ENCODE assay signal across 17 cellular contexts in the genomic region with DNA sequence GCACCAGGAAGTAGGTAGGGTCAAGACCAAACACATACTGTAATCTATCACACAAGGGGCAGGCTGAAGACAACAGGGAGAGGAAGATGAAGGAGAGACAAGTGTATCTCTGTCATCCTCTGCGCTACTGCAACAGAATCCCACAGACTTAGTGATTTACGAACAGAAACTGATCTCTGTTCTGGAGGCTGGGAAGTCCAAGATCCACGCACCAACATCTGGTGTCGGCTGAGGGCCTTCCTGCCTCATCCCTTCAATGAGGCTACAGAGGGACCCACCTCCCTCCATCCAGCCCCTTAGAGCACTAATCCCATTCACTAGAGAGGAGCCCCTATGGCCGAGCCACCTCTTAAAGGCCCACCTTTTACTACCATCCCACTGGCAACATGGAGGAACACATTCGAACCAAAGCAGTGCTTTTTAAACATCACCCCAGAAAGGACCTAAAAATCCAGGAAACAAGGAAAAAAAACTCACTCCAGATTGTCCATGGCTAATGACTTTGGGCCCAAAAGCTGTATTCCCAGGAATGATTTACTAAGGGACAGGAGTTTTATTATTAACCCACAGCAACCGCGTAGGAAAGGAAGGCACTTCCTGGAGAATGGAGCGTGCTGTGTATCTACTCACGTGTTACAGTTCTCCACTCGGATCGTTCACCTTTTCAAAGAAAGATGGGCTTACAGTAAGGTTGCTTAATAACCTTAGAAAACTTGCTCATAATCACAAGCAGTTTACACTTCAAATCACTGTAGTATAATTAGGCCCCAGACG. TPM values are rescaled to one million over a fixed set of nuclear protein-coding genes. Genes with fewer than 3 reads are reported as not detected.
DNase-seq lines count a peak whose midpoint lies in the region; ATAC-seq, FAIRE-seq and TF ChIP-seq lines count a peak whose summit lies in the region.
"Had no signal": no experiment of that assay in that cellular context is flagged by ENCODE, and none has a peak within 500 bp of the region (broad histone marks: within the 10 kb centered on the region; RNA-seq: fewer than 3 reads in every experiment).

No MANE protein-coding gene starts in this region.

- no peak for ATAC-seq in activated naive CD4-positive, alpha-beta T cell treated with anti-CD3 and anti-CD28 coated beads, Interleukin-2, amount 50 U/mL, for 72 hours
- no peak for ATAC-seq in HG03108 (IDR thresholded peaks at IDR 0.05; ENCODE audit: unreplicated experiment)
- ATAC-seq: heart right ventricle had no signal

- peaks cover 3% of the 10 kb centered on the region for H3K36me3 ChIP-seq in iPS-15b (ENCODE audit: control insufficient read depth, insufficient read depth, low read length)
- H3K36me3 ChIP-seq in smooth muscle cell (ENCODE audit: low read depth), result no peaks in the 10 kb centered on the region
- no peaks in the 10 kb centered on the region for H3K36me3 ChIP-seq in prostate gland

- H3K79me2 ChIP-seq in smooth muscle cell (ENCODE audit: low read depth), result peaks cover 92% of the 10 kb centered on the region

- H3K27ac Mint-ChIP-seq in activated naive CD4-positive, alpha-beta T cell treated with anti-CD3 and anti-CD28 coated beads, Interleukin-2, amount 10 ng/mL, durations not matched to agents 7 days and 5 days, result no peak overlapping the region
- peak overlapping the region in 1 of 2 donors; percentile 18 for H3K27ac Mint-ChIP-seq in activated naive CD4-positive, alpha-beta T cell treated with anti-CD3 and anti-CD28 coated beads, Interleukin-2, amount 50 U/mL, for 72 hours

- H3F3A ChIP-seq in smooth muscle cell (ENCODE audit: low read depth), result peaks cover 3% of the 10 kb centered on the region

- TF ChIP-seq POLR2A in erythroblast (IDR thresholded peaks at IDR 0.05; ENCODE audit: low read length) (no peak), prostate gland (IDR thresholded peaks at IDR 0.05) (no peak)

- H3K36me3 Mint-ChIP-seq in activated naive CD4-positive, alpha-beta T cell treated with anti-CD3 and anti-CD28 coated beads, Interleukin-2, amount 10 ng/mL, durations not matched to agents 7 days and 5 days, result peaks cover 63% of the 10 kb centered on the region
- peaks cover 0 to 68% of the 10 kb centered on the region in 2 donors for H3K36me3 Mint-ChIP-seq in activated naive CD4-positive, alpha-beta T cell treated with anti-CD3 and anti-CD28 coated beads, Interleukin-2, amount 50 U/mL, for 72 hours

- CTCF ChIA-PET in activated naive CD4-positive, alpha-beta T cell treated with anti-CD3 and anti-CD28 coated beads, Interleukin-2, amount 10 ng/mL, durations not matched to agents 7 days and 5 days (lab: Charles Lee), result no interaction called here

- H3K4me3 ChIP-seq in iPS-15b (ENCODE audit: low read depth, low read length) (no peak overlapping the region), smooth muscle cell (peak overlapping the region; percentile 27), prostate gland (no peak overlapping the region)
- H3K4me3 ChIP-seq: heart right ventricle, lung, upper lobe of left lung had no signal

- no peak overlapping the region for H2AFZ ChIP-seq in smooth muscle cell (ENCODE audit: low read depth)

- H3K27me3 ChIP-seq in iPS-15b (ENCODE audit: control insufficient read depth, insufficient read depth, low read length), result no peaks in the 10 kb centered on the region
- no peaks in the 10 kb centered on the region for H3K27me3 ChIP-seq in smooth muscle cell (ENCODE audit: low read depth)
- no peaks in the 10 kb centered on the region for H3K27me3 ChIP-seq in prostate gland (replicated peaks; ENCODE audit: insufficient read depth)
- H3K27me3 ChIP-seq: upper lobe of left lung had no signal

- H3K4me2 ChIP-seq in smooth muscle cell, result peak overlapping the region; percentile 97

- H3K9me3 ChIP-seq in iPS-15b (ENCODE audit: control insufficient read depth, insufficient read depth, low read length) (no peaks in the 10 kb centered on the region), smooth muscle cell (replicated peaks; ENCODE audit: low read depth) (no peaks in the 10 kb centered on the region), prostate gland (no peaks in the 10 kb centered on the region)
- H3K9me3 ChIP-seq: heart right ventricle, upper lobe of left lung had no signal

- H3K9me3 Mint-ChIP-seq in activated naive CD4-positive, alpha-beta T cell treated with anti-CD3 and anti-CD28 coated beads, Interleukin-2, amount 10 ng/mL, durations not matched to agents 7 days and 5 days, result no peaks in the 10 kb centered on the region
- H3K9me3 Mint-ChIP-seq in activated naive CD4-positive, alpha-beta T cell treated with anti-CD3 and anti-CD28 coated beads, Interleukin-2, amount 50 U/mL, for 72 hours, result no peaks in the 10 kb centered on the region

- no peak for TF ChIP-seq CTCF in smooth muscle cell (IDR thresholded peaks at IDR 0.05; ENCODE audit: borderline replicate concordance, insufficient read depth, poor library complexity, severe bottlenecking)
- no peak for TF ChIP-seq CTCF in prostate gland (IDR thresholded peaks at IDR 0.05)

- no peak overlapping the region for H3K27ac ChIP-seq in smooth muscle cell (ENCODE audit: low read depth)
- H3K27ac ChIP-seq in prostate gland, result no peak overlapping the region
- H3K27ac ChIP-seq: epithelial cell of prostate, upper lobe of left lung had no signal

- intact Hi-C loops in prostate gland (cut with DNase I), result no loop called here

- peak; percentile 91 for FAIRE-seq in RCC 7860 (lab: Jason Lieb, UNC)

- peaks cover 88% of the 10 kb centered on the region for H4K20me1 ChIP-seq in smooth muscle cell (ENCODE audit: low read depth)

- peaks cover 81% of the 10 kb centered on the region for H3K4me1 Mint-ChIP-seq in activated naive CD4-positive, alpha-beta T cell treated with anti-CD3 and anti-CD28 coated beads, Interleukin-2, amount 10 ng/mL, durations not matched to agents 7 days and 5 days

- H3K9ac ChIP-seq in iPS-15b (ENCODE audit: low read depth, low read length) (peak overlapping the region; percentile 26), smooth muscle cell (ENCODE audit: low read depth) (no peak overlapping the region)

- H3K27me3 Mint-ChIP-seq in activated naive CD4-positive, alpha-beta T cell treated with anti-CD3 and anti-CD28 coated beads, Interleukin-2, amount 10 ng/mL, durations not matched to agents 7 days and 5 days, result peaks cover 9% of the 10 kb centered on the region

- 90% methylated on average over 13 of the region's 13 CpGs for WGBS in smooth muscle cell (ENCODE audit: low lambda C conversion rate)
- 84% methylated on average over 13 of the region's 13 CpGs for WGBS in prostate gland

- H3K4me1 ChIP-seq in iPS-15b (ENCODE audit: control insufficient read depth, insufficient read depth, low read length), result peaks cover 20% of the 10 kb centered on the region
- peaks cover 23% of the 10 kb centered on the region for H3K4me1 ChIP-seq in smooth muscle cell (ENCODE audit: low read depth)
- peaks cover 19% of the 10 kb centered on the region for H3K4me1 ChIP-seq in prostate gland (replicated peaks)

- peak overlapping the region; percentile 79 for H3K4me3 Mint-ChIP-seq in activated naive CD4-positive, alpha-beta T cell treated with anti-CD3 and anti-CD28 coated beads, Interleukin-2, amount 10 ng/mL, durations not matched to agents 7 days and 5 days

- DNase-seq in activated naive CD4-positive, alpha-beta T cell treated with anti-CD3 and anti-CD28 coated beads, Interleukin-2, amount 10 ng/mL, durations not matched to agents 7 days and 5 days, result no peak
- no peak for DNase-seq in activated naive CD4-positive, alpha-beta T cell treated with anti-CD3 and anti-CD28 coated beads, Interleukin-2, amount 50 U/mL, for 72 hours (ENCODE audit: low spot score in 2 of 2)
- DNase-seq in RCC 7860 (ENCODE audit: low spot score) (peak; percentile 65), smooth muscle cell (lab: John Stamatoyannopoulos, UW; ENCODE audit: unreplicated experiment) (no peak), erythroblast (lab: John Stamatoyannopoulos, UW) (no peak), prostate gland (ENCODE audit: low spot score) (no peak)
- DNase-seq: activated CD4-positive, alpha-beta T cell treated with anti-CD3 and anti-CD28 coated beads, Interleukin-2, amount 50 U/mL, for 48 hours; activated naive CD4-positive, alpha-beta T cell treated with Interleukin-2 at 50 U/mL for 16 hours; heart right ventricle; NCI-H1092 treated with DMSO at 0.1 percent for 48 hours; stimulated activated CD4-positive, alpha-beta T cell treated with anti-CD3 and anti-CD28 coated beads, Interleukin-15, amount 100 ng/mL, for 24 hours; SW 1271; upper lobe of left lung had no signal

RNA-seq across cellular contexts. Expression of a gene that starts 4.2 kb away (rescaled TPM):
- total RNA-seq in activated naive CD4-positive, alpha-beta T cell treated with anti-CD3 and anti-CD28 coated beads, Interleukin-2, amount 50 U/mL, for 72 hours, result 100 to 1,000 TPM in 1 of 2 donors, 10 to 100 TPM in 1; 21.4 to 182 TPM
- 290 and 292 TPM in 2 replicates for total RNA-seq in smooth muscle cell
- polyA plus RNA-seq in smooth muscle cell, result 213 and 244 TPM in 2 replicates
- total RNA-seq in prostate gland, result 100 to 1,000 TPM; 148 to 325 TPM
